24 cellular contexts compared by ENCODE assay signal in genomic region chr14:63474844-63475243, GRCh38.
"Had no signal": no experiment of that assay in that cellular context is flagged by ENCODE, and none has a peak within 500 bp of the region (broad histone marks: within the 10 kb centered on the region; RNA-seq: fewer than 3 reads in every experiment).

No MANE protein-coding gene starts in this region.

- H3K9me3 Mint-ChIP-seq: activated B cell treated with CpG ODN at 0.5 μM for 24 hours; activated naive CD4-positive, alpha-beta T cell treated with anti-CD3 and anti-CD28 coated beads, Interleukin-2, amount 10 ng/mL, durations not matched to agents 7 days and 5 days; activated T-cell treated with anti-CD3 and anti-CD28 coated beads, Interleukin-2, amount 50 U/mL, for 72 hours; central memory CD8-positive, alpha-beta T cell; neural crest cell; stimulated activated effector memory CD8-positive, alpha-beta T cell treated with anti-CD3 and anti-CD28 coated beads, Interleukin-12 subunit alpha, Interleukin-12 subunit beta, amount 100 ng/mL, for 72 hours had no signal

- H3K36me3 ChIP-seq: adrenal gland, ascending aorta, heart left ventricle, lower lobe of right lung, right lobe of liver, upper lobe of left lung had no signal

- H3K27me3 ChIP-seq: adrenal gland, ascending aorta, heart left ventricle, right lobe of liver, upper lobe of left lung had no signal

- DNase-seq: activated B cell treated with CpG ODN at 0.5 μM for 24 hours; activated CD4-positive, alpha-beta T cell treated with anti-CD3 and anti-CD28 coated beads for 36 hours; activated CD4-positive, alpha-beta T cell treated with anti-CD3 and anti-CD28 coated beads, Interleukin-2, amount 50 U/mL, for 48 hours; activated effector memory CD4-positive, alpha-beta T cell treated with anti-CD3 and anti-CD28 coated beads, Interleukin-2, amount 50 U/mL, for 16 hours; activated naive CD4-positive, alpha-beta T cell treated with anti-CD3 and anti-CD28 coated beads, Interleukin-2, amount 10 ng/mL, durations not matched to agents 7 days and 5 days; adrenal gland; heart left ventricle; lower lobe of right lung; mesendoderm; mucosa of descending colon; occipital lobe; right lobe of liver; SW 1271; T-helper 17 cell; upper lobe of left lung had no signal

- H3K27ac Mint-ChIP-seq: activated B cell treated with CpG ODN at 0.5 μM for 24 hours; activated CD4-positive, alpha-beta T cell treated with anti-CD3 and anti-CD28 coated beads for 36 hours; activated naive CD4-positive, alpha-beta T cell treated with anti-CD3 and anti-CD28 coated beads, Interleukin-2, amount 10 ng/mL, durations not matched to agents 7 days and 5 days; activated T-cell treated with anti-CD3 and anti-CD28 coated beads, Interleukin-2, amount 50 U/mL, for 72 hours; stimulated activated effector memory CD8-positive, alpha-beta T cell treated with anti-CD3 and anti-CD28 coated beads, Interleukin-12 subunit alpha, Interleukin-12 subunit beta, amount 100 ng/mL, for 72 hours; T-helper 17 cell had no signal

- H3K4me3 ChIP-seq: adrenal gland, ascending aorta, coronary artery, heart left ventricle, lower lobe of right lung, mucosa of descending colon, right lobe of liver, skin epidermis, upper lobe of left lung had no signal

- H3K27ac ChIP-seq: adrenal gland, coronary artery, epithelial cell of prostate, heart left ventricle, lower lobe of right lung, skin epidermis, upper lobe of left lung had no signal

- H3K36me3 Mint-ChIP-seq: stimulated activated effector memory CD8-positive, alpha-beta T cell treated with anti-CD3 and anti-CD28 coated beads, Interleukin-12 subunit alpha, Interleukin-12 subunit beta, amount 100 ng/mL, for 72 hours had no signal

- ATAC-seq: activated CD4-positive, alpha-beta T cell treated with anti-CD3 and anti-CD28 coated beads for 36 hours; activated T-cell treated with anti-CD3 and anti-CD28 coated beads, Interleukin-2, amount 50 U/mL, for 72 hours; heart left ventricle; left lobe of liver; lower lobe of right lung; mucosa of descending colon; stimulated activated effector memory CD8-positive, alpha-beta T cell treated with anti-CD3 and anti-CD28 coated beads, Interleukin-12 subunit alpha, Interleukin-12 subunit beta, amount 100 ng/mL, for 72 hours; T-helper 17 cell had no signal

- H3K27me3 Mint-ChIP-seq: activated B cell treated with CpG ODN at 0.5 μM for 24 hours; activated CD4-positive, alpha-beta T cell treated with anti-CD3 and anti-CD28 coated beads for 36 hours; activated naive CD4-positive, alpha-beta T cell treated with anti-CD3 and anti-CD28 coated beads, Interleukin-2, amount 10 ng/mL, durations not matched to agents 7 days and 5 days; central memory CD8-positive, alpha-beta T cell; T-helper 17 cell had no signal

- H3K9me3 ChIP-seq: adrenal gland, ascending aorta, heart left ventricle, lower lobe of right lung, mucosa of descending colon, right lobe of liver, upper lobe of left lung had no signal

- H3K4me3 Mint-ChIP-seq: activated B cell treated with CpG ODN at 0.5 μM for 24 hours; activated CD4-positive, alpha-beta T cell treated with anti-CD3 and anti-CD28 coated beads for 36 hours; activated naive CD4-positive, alpha-beta T cell treated with anti-CD3 and anti-CD28 coated beads, Interleukin-2, amount 10 ng/mL, durations not matched to agents 7 days and 5 days; activated T-cell treated with anti-CD3 and anti-CD28 coated beads, Interleukin-2, amount 50 U/mL, for 72 hours; central memory CD8-positive, alpha-beta T cell; neural crest cell; stimulated activated effector memory CD8-positive, alpha-beta T cell treated with anti-CD3 and anti-CD28 coated beads, Interleukin-12 subunit alpha, Interleukin-12 subunit beta, amount 100 ng/mL, for 72 hours; T-helper 17 cell had no signal
